20 cellular contexts compared by ENCODE assay signal in genomic region chr16:50578147-50578546, GRCh38. TPM values are rescaled to one million over a fixed set of nuclear protein-coding genes. Genes with fewer than 3 reads are reported as not detected.
DNase-seq lines count a peak whose midpoint lies in the region; ATAC-seq lines count a peak whose summit lies in the region.
"Had no signal": no experiment of that assay in that cellular context is flagged by ENCODE, and none has a peak within 500 bp of the region (broad histone marks: within the 10 kb centered on the region; RNA-seq: fewer than 3 reads in every experiment).

No MANE protein-coding gene starts in this region.

- H3K4me1 Mint-ChIP-seq in T-helper 17 cell = peaks cover 4% of the 10 kb centered on the region

- ATAC-seq in HG03378 (IDR thresholded peaks at IDR 0.05; ENCODE audit: unreplicated experiment) (peak; percentile 65), T-helper 17 cell (no peak)
- ATAC-seq: PC-3 had no signal

- H3K4me3 Mint-ChIP-seq in T-helper 17 cell = no peak overlapping the region
- H3K4me3 Mint-ChIP-seq: activated T-cell treated with anti-CD3 and anti-CD28 coated beads, Interleukin-2, amount 50 U/mL, for 24 hours had no signal

- peak overlapping the region; percentile 30 for H3K27ac Mint-ChIP-seq in T-helper 17 cell
- H3K27ac Mint-ChIP-seq: activated T-cell treated with anti-CD3 and anti-CD28 coated beads, Interleukin-2, amount 50 U/mL, for 24 hours had no signal

- H3K27me3 Mint-ChIP-seq in T-helper 17 cell = no peaks in the 10 kb centered on the region
- H3K27me3 Mint-ChIP-seq: activated T-cell treated with anti-CD3 and anti-CD28 coated beads, Interleukin-2, amount 50 U/mL, for 24 hours had no signal

- intact Hi-C loops in posterior vena cava (cut with DNase I) = no loop called here

- H3K9me3 ChIP-seq in T-helper 17 cell (ENCODE audit: control insufficient read depth, low read length, poor library complexity, severe bottlenecking) = no peaks in the 10 kb centered on the region
- H3K9me3 ChIP-seq: BLaER1 treated with 17β-estradiol and CSF1 and Interleukin-3, amounts not matched to agents 10 nM and 100 nM; thyroid gland had no signal

- DNase-seq in SIG-M5 treated with dmso at 0.1 percent for 504 hours (lab: John Stamatoyannopoulos, UW; ENCODE audit: unreplicated experiment) = peak; percentile 33
- no peak for DNase-seq in SIG-M5 (lab: John Stamatoyannopoulos, UW)
- DNase-seq in T-helper 17 cell = no peak
- DNase-seq in stimulated activated naive CD4-positive, alpha-beta T cell treated with Interleukin-2 at 50 U/mL for 16 hours (lab: John Stamatoyannopoulos, UW) = no peak
- no peak for DNase-seq in posterior vena cava (ENCODE audit: low spot score)
- no peak for DNase-seq in NCI-H128 (lab: John Stamatoyannopoulos, UW; ENCODE audit: unreplicated experiment)
- no peak for DNase-seq in activated gamma-delta T cell (lab: John Stamatoyannopoulos, UW)
- DNase-seq: 8988T; activated CD4-positive, alpha-beta T cell treated with anti-CD3 and anti-CD28 coated beads, Interleukin-2, amount 50 U/mL, for 4 hours; activated T-cell treated with anti-CD3 and anti-CD28 coated beads, Interleukin-2, amount 50 U/mL, for 24 hours; effector CD8-positive, alpha-beta T cell; GF-D8; GM23248; NCI-H2081; NCI-H510A; PC-3; stimulated activated CD4-positive, alpha-beta T cell treated with anti-CD3 and anti-CD28 coated beads, Interleukin-2, amount 100 ng/mL, for 24 hours; thyroid gland had no signal

- peaks cover 4% of the 10 kb centered on the region for H3K36me3 Mint-ChIP-seq in T-helper 17 cell (ENCODE audit: low read depth)

RNA-seq across cellular contexts. Expression of gene NKD1, which starts 30.0 kb away (rescaled TPM):
- total RNA-seq in T-helper 17 cell = 1 to 10 TPM; 1.5 to 2.8 TPM
- 10 to 100 TPM; 25.7 to 67.6 TPM for total RNA-seq in posterior vena cava
- total RNA-seq: GM23248 had no signal

Comparison
In these comparisons a context has a peak if more than half of its experiments do, and no peak if none do; other contexts are left out.
1. RNA of gene NKD1, which starts 30.0 kb away (total RNA-seq): 25.7 to 67.6 TPM in posterior vena cava; 1.5 to 2.8 TPM in T-helper 17 cell; every median in the first group is over 4 times any median in the second.